In the genomic region with DNA sequence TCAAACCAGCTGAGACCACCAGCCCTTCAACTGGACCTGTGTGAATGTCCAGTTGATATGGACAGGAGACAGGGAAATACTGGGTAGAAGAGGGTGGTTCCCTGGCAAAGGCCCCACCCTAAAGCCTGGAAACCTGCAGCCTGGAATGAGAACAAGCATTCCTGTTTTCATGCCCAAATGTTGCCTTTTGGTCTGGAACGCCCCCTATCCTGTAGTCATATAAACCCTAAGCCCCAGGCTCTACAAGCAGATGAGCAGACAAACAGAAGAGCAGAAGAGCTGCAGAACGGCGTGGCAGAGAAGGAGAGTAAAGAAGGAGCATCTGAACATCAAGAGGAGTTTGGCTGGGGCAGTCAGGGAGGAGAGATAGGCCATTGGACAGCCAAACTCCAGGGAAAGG, we compare ENCODE assay signal across 20 cellular contexts. TPM values are rescaled to one million over a fixed set of nuclear protein-coding genes. Genes with fewer than 3 reads are reported as not detected.
DNase-seq lines count a peak whose midpoint lies in the region; ATAC-seq, FAIRE-seq and TF ChIP-seq lines count a peak whose summit lies in the region.
"Had no signal": no experiment of that assay in that cellular context is flagged by ENCODE, and none has a peak within 500 bp of the region (broad histone marks: within the 10 kb centered on the region; RNA-seq: fewer than 3 reads in every experiment).

No MANE protein-coding gene starts in this region.

- FAIRE-seq in GM12891 (lab: Jason Lieb, UNC): no peak

- H3K27ac ChIP-seq in left ventricle myocardium inferior (replicated peaks) (peak overlapping the region; percentile 81), right cardiac atrium (ENCODE audit: low read length) (no peak overlapping the region), esophagus (ENCODE audit: low read depth in 2 of 2, low read length in 1 of 2) (peak overlapping the region; percentile 66 to 87)

- H3K9me3 ChIP-seq in left ventricle myocardium inferior (replicated peaks) (no peaks in the 10 kb centered on the region), right cardiac atrium (ENCODE audit: control insufficient read depth, low read length) (no peaks in the 10 kb centered on the region), esophagus (ENCODE audit: control insufficient read depth in 2 of 2, insufficient read depth in 1 of 2, low read depth in 1 of 2, low read length in 1 of 2) (no peaks in the 10 kb centered on the region)
- H3K9me3 ChIP-seq: prostate gland, suprapubic skin had no signal

- H3K27ac Mint-ChIP-seq in stimulated activated naive B cell treated with anti-CD40 and anti-IgM and Interleukin-4, amounts not matched to agents 10 μg/mL and 1 μg/mL and 100 μg/mL, for 72 hours: peak overlapping the region; percentile 91
- H3K27ac Mint-ChIP-seq in activated T-helper 17 cell treated with anti-CD3 and anti-CD28 coated beads, Interleukin-2, amount 50 U/mL, for 72 hours: no peak overlapping the region
- H3K27ac Mint-ChIP-seq: activated T-cell treated with anti-CD3 and anti-CD28 coated beads, Interleukin-2, amount 50 U/mL, for 72 hours; HFFc6 had no signal

- ATAC-seq in right cardiac atrium: no peak
- ATAC-seq in stimulated activated naive B cell treated with anti-CD40 and anti-IgM and Interleukin-4, amounts not matched to agents 10 μg/mL and 1 μg/mL and 100 μg/mL, for 72 hours (replicated peaks): no peak
- ATAC-seq in activated T-helper 17 cell treated with anti-CD3 and anti-CD28 coated beads, Interleukin-2, amount 50 U/mL, for 72 hours (replicated peaks): no peak
- ATAC-seq in GM19035 (IDR thresholded peaks at IDR 0.05; ENCODE audit: unreplicated experiment): no peak
- ATAC-seq: activated T-cell treated with anti-CD3 and anti-CD28 coated beads, Interleukin-2, amount 50 U/mL, for 72 hours had no signal

- H3K27me3 Mint-ChIP-seq in stimulated activated naive B cell treated with anti-CD40 and anti-IgM and Interleukin-4, amounts not matched to agents 10 μg/mL and 1 μg/mL and 100 μg/mL, for 72 hours: no peaks in the 10 kb centered on the region
- no peaks in the 10 kb centered on the region for H3K27me3 Mint-ChIP-seq in activated T-helper 17 cell treated with anti-CD3 and anti-CD28 coated beads, Interleukin-2, amount 50 U/mL, for 72 hours
- H3K27me3 Mint-ChIP-seq: brain had no signal

- TF ChIP-seq POLR2A in GM12891 (IDR thresholded peaks at IDR 0.05; ENCODE audit: low read depth, low read length): no peak

- 78% methylated on average over 3 of the region's 3 CpGs for WGBS in right cardiac atrium
- WGBS in esophagus, 2 donors: 63 to 85% methylated on average over 3 of the region's 3 CpGs

- H3K36me3 ChIP-seq in left ventricle myocardium inferior: no peaks in the 10 kb centered on the region
- H3K36me3 ChIP-seq in esophagus (ENCODE audit: control insufficient read depth in 2 of 2, insufficient read depth in 2 of 2, low read length in 1 of 2): no peaks in the 10 kb centered on the region
- H3K36me3 ChIP-seq: prostate gland, suprapubic skin had no signal

- DNase-seq in left ventricle myocardium inferior (no peak), right cardiac atrium (no peak), NCI-H1694 treated with DMSO at 0.1 percent for 48 hours (lab: John Stamatoyannopoulos, UW) (peak; percentile 74), GM12891 (ENCODE audit: insufficient read length, low spot score) (no peak)
- DNase-seq in stimulated activated naive B cell treated with anti-CD40 and anti-IgM and Interleukin-4, amounts not matched to agents 10 μg/mL and 1 μg/mL and 100 μg/mL, for 72 hours: no peak
- DNase-seq: activated CD4-positive, alpha-beta T cell treated with anti-CD3 and anti-CD28 coated beads, Interleukin-2, amount 50 U/mL, for 48 hours; activated T-cell treated with anti-CD3 and anti-CD28 coated beads, Interleukin-2, amount 50 U/mL, for 72 hours; COR-L47; HFFc6; KBM-7; NCI-H1092; NCI-H2081 treated with DMSO at 0.1 percent for 48 hours; NCI-H510A treated with DMSO at 0.1 percent for 48 hours had no signal

- H3K4me1 Mint-ChIP-seq in stimulated activated naive B cell treated with anti-CD40 and anti-IgM and Interleukin-4, amounts not matched to agents 10 μg/mL and 1 μg/mL and 100 μg/mL, for 72 hours: peaks cover 62 to 86% of the 10 kb centered on the region in 2 donors
- peaks cover 10% of the 10 kb centered on the region for H3K4me1 Mint-ChIP-seq in activated T-helper 17 cell treated with anti-CD3 and anti-CD28 coated beads, Interleukin-2, amount 50 U/mL, for 72 hours

- TF ChIP-seq CTCF in left ventricle myocardium inferior (IDR thresholded peaks at IDR 0.05; ENCODE audit: borderline replicate concordance): no peak

- H3K36me3 Mint-ChIP-seq in stimulated activated naive B cell treated with anti-CD40 and anti-IgM and Interleukin-4, amounts not matched to agents 10 μg/mL and 1 μg/mL and 100 μg/mL, for 72 hours: peaks cover 0 to 6% of the 10 kb centered on the region in 2 donors
- no peaks in the 10 kb centered on the region for H3K36me3 Mint-ChIP-seq in activated T-helper 17 cell treated with anti-CD3 and anti-CD28 coated beads, Interleukin-2, amount 50 U/mL, for 72 hours (ENCODE audit: low read depth)
- H3K36me3 Mint-ChIP-seq: brain had no signal

- intact Hi-C loops in left ventricle myocardium inferior (cut with micrococcal nuclease) (no loop called here), right cardiac atrium (cut with DNase I) (loop anchor here in 1 of 4 donors (5.0 kb wide), 1 partner anchor 39 kb away; a partner anchor contains a TSS)

- H3K4me1 ChIP-seq in left ventricle myocardium inferior (peaks cover 90% of the 10 kb centered on the region), right cardiac atrium (ENCODE audit: control insufficient read depth, insufficient read depth, low read length) (peaks cover 18% of the 10 kb centered on the region), esophagus (ENCODE audit: control insufficient read depth in 2 of 2, insufficient read depth in 2 of 2, low read length in 1 of 2) (peaks cover 0 to 25% of the 10 kb centered on the region in 2 donors)

- no peaks in the 10 kb centered on the region for H3K27me3 ChIP-seq in left ventricle myocardium inferior (ENCODE audit: low read depth)
- no peaks in the 10 kb centered on the region for H3K27me3 ChIP-seq in right cardiac atrium (ENCODE audit: control insufficient read depth, insufficient read depth)
- no peaks in the 10 kb centered on the region for H3K27me3 ChIP-seq in esophagus (ENCODE audit: control insufficient read depth in 1 of 2, insufficient read depth in 2 of 2, low read length in 2 of 2)
- H3K27me3 ChIP-seq: suprapubic skin had no signal

- peak overlapping the region; percentile 43 to 78 for H3K4me3 Mint-ChIP-seq in stimulated activated naive B cell treated with anti-CD40 and anti-IgM and Interleukin-4, amounts not matched to agents 10 μg/mL and 1 μg/mL and 100 μg/mL, for 72 hours
- no peak overlapping the region for H3K4me3 Mint-ChIP-seq in activated T-helper 17 cell treated with anti-CD3 and anti-CD28 coated beads, Interleukin-2, amount 50 U/mL, for 72 hours
- H3K4me3 Mint-ChIP-seq: activated T-cell treated with anti-CD3 and anti-CD28 coated beads, Interleukin-2, amount 50 U/mL, for 72 hours; brain; HFFc6; nephron had no signal

- peaks cover 0 to under 1% of the 10 kb centered on the region in 2 donors for H3K9me3 Mint-ChIP-seq in stimulated activated naive B cell treated with anti-CD40 and anti-IgM and Interleukin-4, amounts not matched to agents 10 μg/mL and 1 μg/mL and 100 μg/mL, for 72 hours
- no peaks in the 10 kb centered on the region for H3K9me3 Mint-ChIP-seq in activated T-helper 17 cell treated with anti-CD3 and anti-CD28 coated beads, Interleukin-2, amount 50 U/mL, for 72 hours
- H3K9me3 Mint-ChIP-seq: activated T-cell treated with anti-CD3 and anti-CD28 coated beads, Interleukin-2, amount 50 U/mL, for 72 hours; HFFc6; nephron had no signal

- H3K4me3 ChIP-seq in left ventricle myocardium inferior (no peak overlapping the region), right cardiac atrium (ENCODE audit: low read length) (no peak overlapping the region), esophagus (ENCODE audit: low read depth in 1 of 2, low read length in 2 of 2) (no peak overlapping the region)
- H3K4me3 ChIP-seq: prostate gland, suprapubic skin had no signal

TF ChIP-seq in GM12891, 5 proteins besides CTCF, POLR2A, EP300 and RAD21:
- no peak for TF ChIP-seq POLR2AphosphoS5 (IDR thresholded peaks at IDR 0.05; ENCODE audit: low read depth, low read length)
- no peak for TF ChIP-seq PAX5 (IDR thresholded peaks at IDR 0.05; ENCODE audit: insufficient read depth, low read length, severe bottlenecking)
- TF ChIP-seq POU2F2 (IDR thresholded peaks at IDR 0.05; ENCODE audit: low read depth, low read length): no peak
- TF ChIP-seq SPI1 (IDR thresholded peaks at IDR 0.05; ENCODE audit: low read depth, low read length): no peak
- TF ChIP-seq TAF1 (IDR thresholded peaks at IDR 0.05; ENCODE audit: low read depth, low read length): no peak

RNA-seq across cellular contexts. Expression of a gene that starts 38.4 kb away (rescaled TPM):
- total RNA-seq in left ventricle myocardium inferior (83.6 TPM), right cardiac atrium (10 to 100 TPM; 72.2 to 86.9 (median 79.7) TPM)
- polyA plus RNA-seq in right cardiac atrium (78.0 TPM), esophagus (100 to 1,000 TPM in 1 of 2 donors, 10 to 100 TPM in 1; 66.3 to 101 TPM)
- 29.5 TPM for polyA plus RNA-seq in GM12891 (2012; ENCODE audit: low read depth, missing spikeins)
- 10 to 100 TPM; 18.5 to 23.5 TPM for total RNA-seq in activated T-helper 17 cell treated with anti-CD3 and anti-CD28 coated beads, Interleukin-2, amount 50 U/mL, for 72 hours
